8 cellular contexts compared by ENCODE assay signal in genomic region chr5:37379100-37379628, GRCh38. TPM values are rescaled to one million over a fixed set of nuclear protein-coding genes. Genes with fewer than 3 reads are reported as not detected.
DNase-seq lines count a peak whose midpoint lies in the region; ATAC-seq and TF ChIP-seq lines count a peak whose summit lies in the region.
"Not testable (repeated sequence)": the region's sequence is repeated elsewhere in the genome, so short reads cannot be mapped to it uniquely, and the experiment has no call there.

TSS of gene WDR70 (plus strand) at chr5:37379318. CDS start at chr5:37379368, 50 bp downstream.

- not testable (repeated sequence) for H3K36me3 ChIP-seq in mammary epithelial cell (ENCODE audit: insufficient read depth, low read length)

- not testable (repeated sequence) for H3K9me3 ChIP-seq in mammary epithelial cell (replicated peaks; ENCODE audit: insufficient read depth, low read length)

- H3K79me2 ChIP-seq in mammary epithelial cell (ENCODE audit: insufficient read depth, low read length): peaks cover 15% of the 10 kb centered on the region

- intact Hi-C loops in mammary epithelial cell (cut with micrococcal nuclease): not testable (repeated sequence)

- ATAC-seq in GM18868 (IDR thresholded peaks at IDR 0.05; ENCODE audit: unreplicated experiment) (peak; percentile 99), HG03108 (IDR thresholded peaks at IDR 0.05; ENCODE audit: unreplicated experiment) (peak; percentile 100)

- BruUV-seq in mammary epithelial cell (replicated peaks; lab: Mats Ljungman, UMichigan): not testable (repeated sequence)

- peak within 1 kb of the TSS; percentile 81 for H3K4me3 ChIP-seq in AG04449 (ENCODE audit: low read depth, low read length)
- H3K4me3 ChIP-seq in mammary epithelial cell (replicated peaks in 1 of 3; ENCODE audit: insufficient read depth in 1 of 3, low read depth in 2 of 3, low read length in 3 of 3): peak within 1 kb of the TSS; percentile 79 to 90 (median 82)

- peak within 1 kb of the TSS; percentile 76 for H3K9ac ChIP-seq in mammary epithelial cell (ENCODE audit: insufficient read depth, low read length)

- in situ Hi-C loops in mammary epithelial cell (cut with MboI; ENCODE audit: low sequenced_read_pairs in 2 of 2): not testable (repeated sequence)

- WGBS in mammary epithelial cell (ENCODE audit: low coverage, missing lambda C conversion rate): 3% methylated on average over 12 of the region's 39 CpGs

- POLR2A ChIA-PET in AG04449 (lab: Yijun Ruan, JAX): interaction anchor here (0.6 to 1.4 kb wide), 5 partner anchors 8 to 1817 kb away, joined by 3 to 5 read pairs (median 3); partner anchors contain the start of gene NUP155

- peak; percentile 46 for DNase-seq in AG04449 (ENCODE audit: low read depth, low spot score)
- peak; percentile 95 for DNase-seq in NCI-H2196 (lab: John Stamatoyannopoulos, UW; ENCODE audit: unreplicated experiment)
- DNase-seq in mammary epithelial cell: peak; percentile 90
- peak; percentile 81 for DNase-seq in iPS-NIHi11 (ENCODE audit: low spot score)
- DNase-seq in smooth muscle cell of the brain vasculature (ENCODE audit: low read depth, low spot score): peak; percentile 67

- H3K27me3 ChIP-seq in mammary epithelial cell (ENCODE audit: insufficient read depth, low read length): not testable (repeated sequence)

- peak within 1 kb of the TSS; percentile 49; the same call in 1 of the 2 replicates for H3K27ac ChIP-seq in VCaP
- H3K27ac ChIP-seq in mammary epithelial cell (ENCODE audit: insufficient read depth, low read depth, low read length): peak within 1 kb of the TSS; percentile 35

- peak; percentile 82 for TF ChIP-seq CTCF in AG04449 (IDR thresholded peaks at IDR 0.05; ENCODE audit: insufficient read depth, low read length, missing control alignments)
- TF ChIP-seq CTCF in VCaP (conservative IDR thresholded peaks at IDR 0.05): peak; percentile 81
- peak; percentile 48 to 63 for TF ChIP-seq CTCF in mammary epithelial cell (conservative IDR thresholded peaks at IDR 0.05 in 1 of 2, IDR thresholded peaks at IDR 0.05 in 1 of 2; ENCODE audit: extremely low read depth in 1 of 2, insufficient read depth in 1 of 2, low read depth in 1 of 2, low read length in 2 of 2)

- peak within 1 kb of the TSS; percentile 92 for H2AFZ ChIP-seq in mammary epithelial cell (ENCODE audit: low read depth, low read length)

- H3K4me2 ChIP-seq in mammary epithelial cell (ENCODE audit: insufficient read depth, low read depth, low read length): peak within 1 kb of the TSS; percentile 71

- not testable (repeated sequence) for H4K20me1 ChIP-seq in mammary epithelial cell (ENCODE audit: insufficient read depth, low read length)

- CTCF ChIA-PET in AG04449 (lab: Yijun Ruan, JAX) (interaction anchor here (0.7 to 1.5 kb wide), 7 partner anchors 8 to 814 kb away, joined by 3 to 11 read pairs (median 4); partner anchors contain the start of gene NUP155), mammary epithelial cell (lab: Charles Lee; ENCODE audit: low non-redundant PET) (interaction anchor here (0.6 to 0.7 kb wide), 3 partner anchors 10 to 886 kb away, joined by 3 to 5 read pairs (median 4); no protein-coding TSS in a partner anchor)

- H3K4me1 ChIP-seq in mammary epithelial cell (ENCODE audit: insufficient read depth, low read length): not testable (repeated sequence)

- dilution Hi-C loops in mammary epithelial cell (cut with HindIII; ENCODE audit: low sequenced_read_pairs): not testable (repeated sequence)

RNA-seq across cellular contexts. Expression of gene WDR70, which starts in this region (rescaled TPM):
- 10 to 100 TPM; 22.0 to 25.2 TPM for total RNA-seq in mammary epithelial cell
- 12.3 TPM for polyA plus RNA-seq in mammary epithelial cell
- polyA minus RNA-seq in mammary epithelial cell: 53.6 TPM

Comparison
In these comparisons a context has a peak if more than half of its experiments do, and no peak if none do; other contexts are left out.
1. Peak in every context shown above with its lines: DNase-seq, ATAC-seq, H3K4me3 ChIP-seq and H3K27ac ChIP-seq.